19 cellular contexts compared by ENCODE assay signal in genomic region chr6:148240866-148241477, GRCh38.
DNase-seq lines count a peak whose midpoint lies in the region; ATAC-seq and TF ChIP-seq lines count a peak whose summit lies in the region.
"Had no signal": no experiment of that assay in that cellular context is flagged by ENCODE, and none has a peak within 500 bp of the region (broad histone marks: within the 10 kb centered on the region; RNA-seq: fewer than 3 reads in every experiment).

No MANE protein-coding gene starts in this region.

- H3K9ac ChIP-seq in fibroblast of lung (ENCODE audit: insufficient read depth, low read length) (no peak overlapping the region), MM.1S (ENCODE audit: low read length) (no peak overlapping the region)

- H3K4me3 ChIP-seq in fibroblast of lung (replicated peaks in 1 of 4; ENCODE audit: control extremely low read depth in 1 of 4, insufficient read depth in 1 of 4, low read depth in 3 of 4, low read length in 4 of 4): no peak overlapping the region
- H3K4me3 ChIP-seq in skin epidermis: no peak overlapping the region
- H3K4me3 ChIP-seq in MM.1S (ENCODE audit: low read length): no peak overlapping the region
- H3K4me3 ChIP-seq: Peyer's patch had no signal

- H3K79me2 ChIP-seq in fibroblast of lung (ENCODE audit: control insufficient read depth, insufficient read depth, low read length) (no peaks in the 10 kb centered on the region), MM.1S (ENCODE audit: low read length) (no peaks in the 10 kb centered on the region)

- ATAC-seq in SK-N-SH treated with all-trans-retinoic acid at 6 μM for 48 hours: peak; percentile 13
- ATAC-seq: natural killer cell treated with Interleukin-12 subunit alpha and Interleukin-12 subunit beta and Interleukin-15 and Interleukin-18, amount 100 ng/mL, for 72 hours had no signal

- H3K4me1 ChIP-seq in fibroblast of lung (ENCODE audit: control insufficient read depth, extremely low read depth, insufficient read depth, low read length): no peaks in the 10 kb centered on the region
- no peaks in the 10 kb centered on the region for H3K4me1 ChIP-seq in MM.1S (ENCODE audit: low read length)
- H3K4me1 ChIP-seq: BE2C, Peyer's patch had no signal

- H3F3A ChIP-seq in MM.1S (ENCODE audit: insufficient read depth, low read length): no peaks in the 10 kb centered on the region

- H2AFZ ChIP-seq in fibroblast of lung (ENCODE audit: low read length) (no peak overlapping the region), MM.1S (ENCODE audit: low read length) (no peak overlapping the region)

- no peaks in the 10 kb centered on the region for H3K27me3 ChIP-seq in fibroblast of lung (ENCODE audit: control insufficient read depth, insufficient read depth, low read length)
- H3K27me3 ChIP-seq in MM.1S (replicated peaks; ENCODE audit: insufficient read depth, low read length): no peaks in the 10 kb centered on the region
- H3K27me3 ChIP-seq: BE2C, Peyer's patch had no signal

- H3K9me3 ChIP-seq in fibroblast of lung (ENCODE audit: control insufficient read depth, insufficient read depth, low read depth, low read length) (no peaks in the 10 kb centered on the region), MM.1S (replicated peaks; ENCODE audit: insufficient read depth, low read length) (no peaks in the 10 kb centered on the region)
- H3K9me3 ChIP-seq: BE2C, Peyer's patch had no signal

- TF ChIP-seq CTCF in fibroblast of lung (conservative IDR thresholded peaks at IDR 0.05 in 1 of 2, IDR thresholded peaks at IDR 0.05 in 1 of 2; ENCODE audit: low read depth in 1 of 2, low read length in 2 of 2) (no peak), MM.1S (IDR thresholded peaks at IDR 0.05; ENCODE audit: low read length) (no peak)

- H3K36me3 ChIP-seq in fibroblast of lung (ENCODE audit: control insufficient read depth, insufficient read depth, low read length) (no peaks in the 10 kb centered on the region), MM.1S (replicated peaks; ENCODE audit: insufficient read depth, low read length) (no peaks in the 10 kb centered on the region)
- H3K36me3 ChIP-seq: BE2C, Peyer's patch had no signal

- H3K4me2 ChIP-seq in fibroblast of lung (ENCODE audit: extremely low read depth, insufficient read depth, low read length) (peak overlapping the region; percentile 9), MM.1S (ENCODE audit: low read depth, low read length) (no peak overlapping the region)

- H3K27ac ChIP-seq in fibroblast of lung (ENCODE audit: insufficient read depth, low read length) (no peak overlapping the region), skin epidermis (peak overlapping the region in 11 of 21 experiments; percentile 15 to 73 (median 37)), MM.1S (ENCODE audit: low read length) (no peak overlapping the region)
- H3K27ac ChIP-seq: Peyer's patch had no signal

- H4K20me1 ChIP-seq in fibroblast of lung (ENCODE audit: control insufficient read depth, extremely low read depth, insufficient read depth, low read length) (no peaks in the 10 kb centered on the region), MM.1S (ENCODE audit: insufficient read depth, low read length) (no peaks in the 10 kb centered on the region)

- H3K9me2 ChIP-seq in MM.1S (replicated peaks; ENCODE audit: insufficient read depth, low read length): no peaks in the 10 kb centered on the region

- DNase-seq in GM04503 (ENCODE audit: low read depth) (peak; percentile 51), fibroblast of lung (ENCODE audit: low read depth in 2 of 2) (peak in 1 of 2 donors; percentile 45), Ammon's horn (ENCODE audit: low spot score) (no peak), midbrain (lab: John Stamatoyannopoulos, UW) (no peak), MM.1S (no peak)
- no peak for DNase-seq in activated CD4-positive, alpha-beta T cell treated with anti-CD3 and anti-CD28 coated beads for 48 hours
- DNase-seq: activated CD4-positive, alpha-beta memory T cell treated with anti-CD3 and anti-CD28 coated beads for 36 hours; activated naive CD8-positive, alpha-beta T cell treated with anti-CD3 and anti-CD28 coated beads for 36 hours; activated T-cell treated with anti-CD3 and anti-CD28 coated beads, Interleukin-2, amount 50 U/mL, for 24 hours; BE2C; central memory CD4-positive, alpha-beta T cell; GF-D8; H9; NCI-H2029 treated with DMSO at 0.1 percent for 48 hours; NCI-H524; Peyer's patch had no signal

TF ChIP-seq in SK-N-SH treated with all-trans-retinoic acid at 6 μM for 48 hours, 23 proteins besides CTCF, POLR2A, EP300 and RAD21:
- no peak for TF ChIP-seq OSR1 (CRISPR knock-in tag; IDR thresholded peaks at IDR 0.05)
- no peak for TF ChIP-seq ESRRG (CRISPR knock-in tag; IDR thresholded peaks at IDR 0.05)
- no peak for TF ChIP-seq PATZ1 (CRISPR knock-in tag; IDR thresholded peaks at IDR 0.05; ENCODE audit: borderline replicate concordance)
- no peak for TF ChIP-seq TOX (CRISPR knock-in tag; IDR thresholded peaks at IDR 0.05; ENCODE audit: borderline replicate concordance)
- TF ChIP-seq ZNF8 (CRISPR knock-in tag; IDR thresholded peaks at IDR 0.05): no peak
- TF ChIP-seq ARNTL (CRISPR knock-in tag; IDR thresholded peaks at IDR 0.05; ENCODE audit: borderline replicate concordance, low read depth): no peak
TF ChIP-seq in SK-N-SH treated with all-trans-retinoic acid at 6 μM for 48 hours: peak in this region for 0.

Comparison
In these comparisons a context has a peak if more than half of its experiments do, and no peak if none do; other contexts are left out.
1. H3K27ac ChIP-seq: peak in skin epidermis (11 of 21); none in fibroblast of lung (single experiment) and MM.1S (single experiment).